ENCODE assay signal across 18 cellular contexts in genomic region chr21:41605178-41605933, GRCh38.
A peak's percentile ranks its signal among the peaks of the same experiment; 100 is the strongest.
DNase-seq lines count a peak whose midpoint lies in the region; ATAC-seq and TF ChIP-seq lines count a peak whose summit lies in the region.
"Had no signal": no experiment of that assay in that cellular context is flagged by ENCODE, and none has a peak within 500 bp of the region (broad histone marks: within the 10 kb centered on the region; RNA-seq: fewer than 3 reads in every experiment).

No MANE protein-coding gene starts in this region.

- H3K4me1 ChIP-seq in neural progenitor cell (peaks cover 6% of the 10 kb centered on the region), thyroid gland (peaks cover 19 to 26% of the 10 kb centered on the region in 2 donors)
- H3K4me1 ChIP-seq: BE2C had no signal

- H3K4me2 ChIP-seq in neural progenitor cell: no peak overlapping the region
- H3K4me2 ChIP-seq: KMS-11 had no signal

- TF ChIP-seq CTCF in neural progenitor cell (IDR thresholded peaks at IDR 0.05) (no peak), type B pancreatic cell (conservative IDR thresholded peaks at IDR 0.05) (no peak), thyroid gland (IDR thresholded peaks at IDR 0.05) (no peak)

- no peaks in the 10 kb centered on the region for H3K27me3 ChIP-seq in neural progenitor cell
- H3K27me3 ChIP-seq in thyroid gland: no peaks in the 10 kb centered on the region
- H3K27me3 ChIP-seq: BE2C, breast epithelium had no signal

- CTCF ChIA-PET in T-cell (lab: Charles Lee): no interaction called here

- H3K9me3 Mint-ChIP-seq in neural progenitor cell: no peaks in the 10 kb centered on the region
- no peaks in the 10 kb centered on the region for H3K9me3 Mint-ChIP-seq in type B pancreatic cell
- H3K9me3 Mint-ChIP-seq in T-cell: no peaks in the 10 kb centered on the region
- H3K9me3 Mint-ChIP-seq: activated naive CD8-positive, alpha-beta T cell treated with anti-CD3 and anti-CD28 coated beads for 36 hours; activated T-cell treated with anti-CD3 and anti-CD28 coated beads, Interleukin-2, amount 50 U/mL, for 24 hours; nephron had no signal

- H3K79me2 ChIP-seq in neural progenitor cell (ENCODE audit: low read depth): no peaks in the 10 kb centered on the region

- H3K9me3 ChIP-seq in neural progenitor cell (ENCODE audit: low read depth): no peaks in the 10 kb centered on the region
- no peaks in the 10 kb centered on the region for H3K9me3 ChIP-seq in thyroid gland
- H3K9me3 ChIP-seq: breast epithelium had no signal

- H3K27ac ChIP-seq in neural progenitor cell: no peak overlapping the region
- no peak overlapping the region for H3K27ac ChIP-seq in thyroid gland
- H3K27ac ChIP-seq: breast epithelium, KMS-11 had no signal

- H3K36me3 ChIP-seq in neural progenitor cell (no peaks in the 10 kb centered on the region), thyroid gland (no peaks in the 10 kb centered on the region)
- H3K36me3 ChIP-seq: BE2C, breast epithelium had no signal

- DNase-seq in HuH-7.5 (ENCODE audit: low spot score) (peak; percentile 68), NCI-H2196 (lab: John Stamatoyannopoulos, UW; ENCODE audit: unreplicated experiment) (peak; percentile 68), ecto neural progenitor cell (ENCODE audit: low spot score) (peak; percentile 54), neural progenitor cell (ENCODE audit: low spot score) (peak; percentile 37), type B pancreatic cell (ENCODE audit: extremely low spot score, unreplicated experiment) (no peak), T-cell (no peak), thyroid gland (no peak), NCI-H1105 treated with DMSO at 0.1 percent for 48 hours (lab: John Stamatoyannopoulos, UW) (no peak)
- DNase-seq: activated CD4-positive, alpha-beta T cell treated with anti-CD3 and anti-CD28 coated beads, Interleukin-2, amount 50 U/mL, for 1 hour; activated naive CD8-positive, alpha-beta T cell treated with anti-CD3 and anti-CD28 coated beads for 36 hours; activated T-cell treated with anti-CD3 and anti-CD28 coated beads, Interleukin-2, amount 50 U/mL, for 24 hours; BE2C; NCI-H1694; right cardiac atrium had no signal

- POLR2A ChIA-PET in T-cell (lab: Charles Lee): no interaction called here

- no peak overlapping the region for H2AFZ ChIP-seq in neural progenitor cell (replicated peaks)

- H3K4me3 Mint-ChIP-seq in neural progenitor cell (no peak overlapping the region), type B pancreatic cell (no peak overlapping the region), T-cell (no peak overlapping the region)
- H3K4me3 Mint-ChIP-seq: activated naive CD8-positive, alpha-beta T cell treated with anti-CD3 and anti-CD28 coated beads for 36 hours; activated T-cell treated with anti-CD3 and anti-CD28 coated beads, Interleukin-2, amount 50 U/mL, for 24 hours; nephron had no signal

- no peak overlapping the region for H3K9ac ChIP-seq in neural progenitor cell
- H3K9ac ChIP-seq: KMS-11 had no signal

- 79 to 85% methylated on average over 15 to 20 of the region's 20 CpGs for WGBS in thyroid gland, 2 donors

- H3K27me3 Mint-ChIP-seq in neural progenitor cell (ENCODE audit: insufficient read depth, low read depth) (peaks cover 10% of the 10 kb centered on the region), type B pancreatic cell (peaks cover 3% of the 10 kb centered on the region), T-cell (peaks cover 31 to 48% of the 10 kb centered on the region in 2 donors)

- H3K27ac Mint-ChIP-seq in neural progenitor cell: no peak overlapping the region
- no peak overlapping the region for H3K27ac Mint-ChIP-seq in type B pancreatic cell
- H3K27ac Mint-ChIP-seq in T-cell: no peak overlapping the region
- H3K27ac Mint-ChIP-seq: activated naive CD8-positive, alpha-beta T cell treated with anti-CD3 and anti-CD28 coated beads for 36 hours; activated T-cell treated with anti-CD3 and anti-CD28 coated beads, Interleukin-2, amount 50 U/mL, for 24 hours had no signal

- no peaks in the 10 kb centered on the region for H4K20me1 ChIP-seq in neural progenitor cell (ENCODE audit: low read depth)

- ATAC-seq in T-cell (replicated peaks in 1 of 4): no peak
- ATAC-seq: right cardiac atrium had no signal

- TF ChIP-seq POLR2A in thyroid gland (IDR thresholded peaks at IDR 0.05): no peak

- H3K4me1 Mint-ChIP-seq in neural progenitor cell (peaks cover 6% of the 10 kb centered on the region), type B pancreatic cell (ENCODE audit: unreplicated experiment) (peaks cover 27% of the 10 kb centered on the region), T-cell (no peaks in the 10 kb centered on the region)
- H3K4me1 Mint-ChIP-seq: activated naive CD8-positive, alpha-beta T cell treated with anti-CD3 and anti-CD28 coated beads for 36 hours had no signal

- H3K4me3 ChIP-seq in neural progenitor cell (no peak overlapping the region), thyroid gland (replicated peaks in 1 of 3) (no peak overlapping the region)
- H3K4me3 ChIP-seq: breast epithelium, lung had no signal

- intact Hi-C loops in thyroid gland (cut with DNase I): no loop called here

- H3F3A ChIP-seq in neural progenitor cell (ENCODE audit: low read depth): no peaks in the 10 kb centered on the region

- H3K36me3 Mint-ChIP-seq in neural progenitor cell: no peaks in the 10 kb centered on the region
- H3K36me3 Mint-ChIP-seq in type B pancreatic cell: no peaks in the 10 kb centered on the region
- no peaks in the 10 kb centered on the region for H3K36me3 Mint-ChIP-seq in T-cell
- H3K36me3 Mint-ChIP-seq: activated naive CD8-positive, alpha-beta T cell treated with anti-CD3 and anti-CD28 coated beads for 36 hours had no signal

Comparison
In these comparisons a context has a peak if more than half of its experiments do, and no peak if none do; other contexts are left out.
1. DNase-seq: peak in HuH-7.5 (single experiment), NCI-H2196 (single experiment), ecto neural progenitor cell (single experiment) and neural progenitor cell (single experiment); none in type B pancreatic cell (single experiment), T-cell (0 of 34), thyroid gland (0 of 2) and NCI-H1105 treated with DMSO at 0.1 percent for 48 hours (single experiment).